In the genomic region with DNA sequence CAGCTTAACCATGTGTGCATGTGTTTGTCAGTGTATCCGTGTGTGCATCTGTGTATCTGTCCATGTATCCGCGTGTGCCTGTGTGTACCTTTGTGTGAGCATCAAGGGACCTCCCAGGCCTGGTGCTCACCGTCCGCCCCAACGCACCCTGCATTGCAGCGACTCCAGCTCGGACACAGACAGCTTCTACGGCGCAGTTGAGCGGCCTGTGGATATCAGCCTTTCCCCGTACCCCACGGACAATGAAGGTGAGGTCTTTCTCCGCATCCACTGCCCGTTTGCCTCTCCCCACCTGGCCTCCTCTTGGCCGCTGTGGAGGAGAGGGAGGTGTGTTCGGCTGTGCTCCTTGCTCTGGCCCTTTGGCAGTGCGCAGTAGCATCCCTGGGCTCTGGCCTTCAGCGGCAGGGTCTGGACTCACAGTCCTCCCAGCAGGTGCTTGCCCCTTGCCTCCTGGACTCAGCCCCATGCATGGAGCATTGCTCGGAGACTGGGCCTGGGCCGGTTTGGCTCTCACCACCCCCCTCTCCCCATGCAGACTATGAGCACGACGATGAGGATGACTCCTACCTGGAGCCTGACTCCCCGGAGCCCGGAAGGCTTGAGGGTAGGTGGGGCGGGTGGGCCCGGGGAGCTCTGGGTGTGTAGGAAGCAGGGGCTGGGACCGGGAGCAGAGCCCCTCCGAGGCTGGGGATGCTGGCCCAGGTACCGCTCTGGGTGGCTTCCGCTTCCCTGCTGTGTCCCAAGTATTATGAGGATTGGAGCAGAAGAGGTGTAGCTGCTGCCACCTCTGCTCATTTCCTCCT, we compare ENCODE assay signal across 27 cellular contexts. TPM values are rescaled to one million over a fixed set of nuclear protein-coding genes. Genes with fewer than 3 reads are reported as not detected.
A peak's percentile ranks its signal among the peaks of the same experiment; 100 is the strongest.
DNase-seq lines count a peak whose midpoint lies in the region; ATAC-seq, FAIRE-seq and TF ChIP-seq lines count a peak whose summit lies in the region.
"Had no signal": no experiment of that assay in that cellular context is flagged by ENCODE, and none has a peak within 500 bp of the region (broad histone marks: within the 10 kb centered on the region; RNA-seq: fewer than 3 reads in every experiment).

No MANE protein-coding gene starts in this region.

- CTCF ChIA-PET in H1 (lab: Charles Lee; ENCODE audit: partially characterized antibody): interaction anchor here (1.3 kb wide), 1 partner anchor 16 kb away, joined by 3 read pairs; no protein-coding TSS in a partner anchor

- H3K4ac ChIP-seq in H1 (replicated peaks; ENCODE audit: insufficient read length, low read depth, low read length) (no peak overlapping the region), H9 (ENCODE audit: low read depth, low read length) (no peak overlapping the region)

- H3K27me3 Mint-ChIP-seq in activated naive CD8-positive, alpha-beta T cell treated with anti-CD3 and anti-CD28 coated beads for 36 hours: no peaks in the 10 kb centered on the region
- no peaks in the 10 kb centered on the region for H3K27me3 Mint-ChIP-seq in activated naive CD8-positive, alpha-beta T cell treated with anti-CD3 and anti-CD28 coated beads, Interleukin-2, amount 50 U/mL, for 24 hours
- H3K27me3 Mint-ChIP-seq in H9 (ENCODE audit: low read depth): no peaks in the 10 kb centered on the region
- H3K27me3 Mint-ChIP-seq: B cell, progenitor cell of endocrine pancreas had no signal

- H2BK20ac ChIP-seq in H1 (ENCODE audit: low read length) (no peak overlapping the region), H9 (ENCODE audit: low read depth, low read length, poor library complexity, severe bottlenecking) (no peak overlapping the region)

- H3K79me1 ChIP-seq in H1 (ENCODE audit: low read depth, low read length): no peaks in the 10 kb centered on the region
- H3K79me1 ChIP-seq in H9 (ENCODE audit: insufficient read depth, low read depth, low read length, poor library complexity, severe bottlenecking): no peaks in the 10 kb centered on the region

- no peak overlapping the region for H3K18ac ChIP-seq in H1 (ENCODE audit: extremely low read depth, low read length)
- no peak overlapping the region for H3K18ac ChIP-seq in H9 (ENCODE audit: insufficient read length, low read depth, low read length)

- no peaks in the 10 kb centered on the region for H3K9me3 ChIP-seq in H1 (ENCODE audit: insufficient read depth in 2 of 2, low read depth in 1 of 2, low read length in 1 of 2)
- H3K9me3 ChIP-seq in H9 (ENCODE audit: control insufficient read depth, low read depth, low read length): no peaks in the 10 kb centered on the region
- H3K9me3 ChIP-seq: A549, breast epithelium, upper lobe of left lung had no signal

- peaks cover 0 to 59% (median 41%) of the 10 kb centered on the region in 4 experiments for H3K36me3 ChIP-seq in H1 (ENCODE audit: control insufficient read depth in 2 of 4, insufficient read depth in 4 of 4, low read length in 3 of 4)

- FAIRE-seq in H1 (lab: Jason Lieb, UNC): no peak
- FAIRE-seq: A549 had no signal

- H2BK5ac ChIP-seq in H1 (ENCODE audit: low read depth, low read length) (peak overlapping the region; percentile 75), H9 (ENCODE audit: insufficient read length, low read length) (no peak overlapping the region)

- no peak overlapping the region for H3K27ac ChIP-seq in H1 (ENCODE audit: low read depth, low read length)
- no peak overlapping the region for H3K27ac ChIP-seq in H9 (ENCODE audit: insufficient read length, low read depth, low read length)
- H3K27ac ChIP-seq: A549, breast epithelium, coronary artery, foreskin keratinocyte, hepatocyte, upper lobe of left lung, VCaP had no signal

- TF ChIP-seq EP300 in H1 (IDR thresholded peaks at IDR 0.05; ENCODE audit: borderline replicate concordance in 1 of 2, low read depth in 2 of 2, low read length in 2 of 2): no peak

- peaks cover 24% of the 10 kb centered on the region for H3K36me3 Mint-ChIP-seq in activated naive CD8-positive, alpha-beta T cell treated with anti-CD3 and anti-CD28 coated beads for 36 hours
- H3K36me3 Mint-ChIP-seq in activated naive CD8-positive, alpha-beta T cell treated with anti-CD3 and anti-CD28 coated beads, Interleukin-2, amount 50 U/mL, for 24 hours (ENCODE audit: low read depth): peaks cover 33% of the 10 kb centered on the region
- H3K36me3 Mint-ChIP-seq in stimulated activated effector memory CD8-positive, alpha-beta T cell treated with anti-CD3 and anti-CD28 coated beads, Interleukin-12 subunit alpha, Interleukin-12 subunit beta, amount 100 ng/mL, for 72 hours: peaks cover 88% of the 10 kb centered on the region
- H3K36me3 Mint-ChIP-seq in H9 (ENCODE audit: insufficient read depth in 1 of 3, low read depth in 3 of 3): peaks cover 29 to 66% (median 49%) of the 10 kb centered on the region in 3 experiments; a peak in 6 of 7 replicates

- no peak overlapping the region for H4K91ac ChIP-seq in H1 (replicated peaks; ENCODE audit: insufficient read length, low read length)
- H4K91ac ChIP-seq in H9 (ENCODE audit: insufficient read length, low read depth, low read length): no peak overlapping the region

- H3K79me2 ChIP-seq in H1 (ENCODE audit: control insufficient read depth in 1 of 2, insufficient read depth in 2 of 2, low read length in 2 of 2): no peaks in the 10 kb centered on the region
- no peaks in the 10 kb centered on the region for H3K79me2 ChIP-seq in H9 (ENCODE audit: insufficient read depth, low read length)
- H3K79me2 ChIP-seq: hepatocyte had no signal

- no peak overlapping the region for H3K4me3 Mint-ChIP-seq in activated naive CD8-positive, alpha-beta T cell treated with anti-CD3 and anti-CD28 coated beads for 36 hours
- H3K4me3 Mint-ChIP-seq in activated naive CD8-positive, alpha-beta T cell treated with anti-CD3 and anti-CD28 coated beads, Interleukin-2, amount 50 U/mL, for 24 hours: no peak overlapping the region
- H3K4me3 Mint-ChIP-seq in stimulated activated effector memory CD8-positive, alpha-beta T cell treated with anti-CD3 and anti-CD28 coated beads, Interleukin-12 subunit alpha, Interleukin-12 subunit beta, amount 100 ng/mL, for 72 hours: no peak overlapping the region
- no peak overlapping the region for H3K4me3 Mint-ChIP-seq in H9
- H3K4me3 Mint-ChIP-seq: B cell; neural crest cell; T-helper 2 cell treated with Interferon-gamma antibody and Interleukin-4, amounts not matched to agents 5 μg/mL and 100 μg/mL, for 36 hours had no signal

- H3K27me3 ChIP-seq in H1 (replicated peaks in 1 of 4; ENCODE audit: control insufficient read depth in 3 of 4, extremely low read depth in 1 of 4, insufficient read depth in 3 of 4, low read length in 3 of 4) (no peaks in the 10 kb centered on the region), H9 (ENCODE audit: insufficient read depth, low read length) (no peaks in the 10 kb centered on the region)
- H3K27me3 ChIP-seq: breast epithelium, foreskin keratinocyte, hepatocyte, upper lobe of left lung had no signal

- H3K27ac Mint-ChIP-seq in activated naive CD8-positive, alpha-beta T cell treated with anti-CD3 and anti-CD28 coated beads for 36 hours: peak overlapping the region; percentile 5
- no peak overlapping the region for H3K27ac Mint-ChIP-seq in activated naive CD8-positive, alpha-beta T cell treated with anti-CD3 and anti-CD28 coated beads, Interleukin-2, amount 50 U/mL, for 24 hours
- H3K27ac Mint-ChIP-seq in stimulated activated effector memory CD8-positive, alpha-beta T cell treated with anti-CD3 and anti-CD28 coated beads, Interleukin-12 subunit alpha, Interleukin-12 subunit beta, amount 100 ng/mL, for 72 hours: peak overlapping the region; percentile 46
- H3K27ac Mint-ChIP-seq in H9: peak overlapping the region in 1 of 3 experiments; percentile 56; a peak in 1 of 7 replicates
- H3K27ac Mint-ChIP-seq: activated T-helper 2 cell treated with anti-CD3 and anti-CD28 coated beads, Interferon-gamma antibody, Interleukin-2, Interleukin-4, amounts not matched to agents 10 μg/mL and 5 μg/mL and 100 μg/mL, durations not matched to agents 14 hours and 24 hours and 36 hours; progenitor cell of endocrine pancreas; T-helper 2 cell treated with Interferon-gamma antibody and Interleukin-4, amounts not matched to agents 5 μg/mL and 100 μg/mL, for 36 hours had no signal

- H3T11ph ChIP-seq in H9 (ENCODE audit: low read length): no peak overlapping the region

- H3K4me3 ChIP-seq in H1 (ENCODE audit: extremely low read depth in 1 of 4, insufficient read depth in 2 of 4, low read depth in 3 of 4, low read length in 4 of 4): no peak overlapping the region
- H3K4me3 ChIP-seq: A549, breast epithelium, coronary artery, hepatocyte, upper lobe of left lung had no signal

- no peak for TF ChIP-seq POLR2A in H1 (IDR thresholded peaks at IDR 0.05; ENCODE audit: control extremely low read depth in 1 of 2, low read depth in 2 of 2, low read length in 2 of 2)

- ATAC-seq in activated naive CD8-positive, alpha-beta T cell treated with anti-CD3 and anti-CD28 coated beads, Interleukin-2, amount 50 U/mL, for 24 hours: no peak
- no peak for ATAC-seq in stimulated activated effector memory CD8-positive, alpha-beta T cell treated with anti-CD3 and anti-CD28 coated beads, Interleukin-12 subunit alpha, Interleukin-12 subunit beta, amount 100 ng/mL, for 72 hours
- no peak for ATAC-seq in HG03196 (IDR thresholded peaks at IDR 0.05; ENCODE audit: unreplicated experiment)
- ATAC-seq: A549, esophagus mucosa, foreskin keratinocyte had no signal

- H3K23me2 ChIP-seq in H1 (ENCODE audit: low read depth, low read length) (no peaks in the 10 kb centered on the region), H9 (ENCODE audit: insufficient read length, low read depth, low read length, poor library complexity, severe bottlenecking) (no peaks in the 10 kb centered on the region)

- H2BK15ac ChIP-seq in H1 (ENCODE audit: low read length): no peak overlapping the region
- no peak overlapping the region for H2BK15ac ChIP-seq in H9 (ENCODE audit: low read depth, low read length)

- H3K23ac ChIP-seq in H1 (ENCODE audit: insufficient read length): no peak overlapping the region
- H3K23ac ChIP-seq in H9 (ENCODE audit: insufficient read length, low read depth, low read length): no peak overlapping the region

- no peak for DNase-seq in activated naive CD8-positive, alpha-beta T cell treated with anti-CD3 and anti-CD28 coated beads for 36 hours
- DNase-seq in activated naive CD8-positive, alpha-beta T cell treated with anti-CD3 and anti-CD28 coated beads, Interleukin-2, amount 50 U/mL, for 24 hours: no peak
- DNase-seq in H1 (ENCODE audit: low read depth in 1 of 2, low spot score in 2 of 2): no peak
- peak; percentile 79 for DNase-seq in mesenteric fat pad (ENCODE audit: low spot score)
- no peak for DNase-seq in stimulated activated effector memory CD8-positive, alpha-beta T cell treated with anti-CD3 and anti-CD28 coated beads, Interleukin-12 subunit alpha, Interleukin-12 subunit beta, amount 100 ng/mL, for 72 hours (ENCODE audit: low spot score in 2 of 2)
- DNase-seq in NCI-H446 (lab: John Stamatoyannopoulos, UW): no peak
- no peak for DNase-seq in H9
- DNase-seq: activated CD4-positive, alpha-beta T cell treated with anti-CD3 and anti-CD28 coated beads, Interleukin-2, amount 50 U/mL, for 48 hours; activated CD8-positive, alpha-beta memory T cell treated with anti-CD3 and anti-CD28 coated beads, Interleukin-2, amount 50 U/mL, for 4 hours; DMS79; foreskin keratinocyte; HCEC 1CT; NCI-H187 treated with DMSO at 0.1 percent for 48 hours; NCI-H526 had no signal

- H2AK5ac ChIP-seq in H1 (ENCODE audit: low read depth, low read length) (peak overlapping the region; percentile 49; the same call in 1 of the 2 replicates), H9 (ENCODE audit: insufficient read length, low read length) (no peak overlapping the region)

- no peak overlapping the region for H2AFZ ChIP-seq in H1 (ENCODE audit: low read length)
- H2AFZ ChIP-seq in H9 (ENCODE audit: low read length): no peak overlapping the region
- H2AFZ ChIP-seq: hepatocyte had no signal

- TF ChIP-seq RAD21 in H1 (IDR thresholded peaks at IDR 0.05 in 1 of 2, conservative IDR thresholded peaks at IDR 0.05 in 1 of 2; ENCODE audit: low read depth in 2 of 2, low read length in 2 of 2): no peak

- peaks cover 0 to 21% of the 10 kb centered on the region in 2 experiments for H4K20me1 ChIP-seq in H1 (replicated peaks in 1 of 2; ENCODE audit: control insufficient read depth in 1 of 2, insufficient read depth in 2 of 2, low read length in 2 of 2)
- peaks cover 6% of the 10 kb centered on the region for H4K20me1 ChIP-seq in H9 (ENCODE audit: control insufficient read depth, insufficient read depth, insufficient read length)

- H2BK12ac ChIP-seq in H1 (ENCODE audit: low read depth, low read length) (no peak overlapping the region), H9 (ENCODE audit: insufficient read length, low read depth, low read length) (no peak overlapping the region)

- H3K14ac ChIP-seq in H1 (ENCODE audit: insufficient read length) (no peak overlapping the region), H9 (ENCODE audit: insufficient read depth, low read length) (no peak overlapping the region)

- no peak overlapping the region for H3K9ac ChIP-seq in H1 (replicated peaks in 1 of 4; ENCODE audit: extremely low read depth in 1 of 4, low read depth in 3 of 4, low read length in 3 of 4)
- no peak overlapping the region for H3K9ac ChIP-seq in H9 (ENCODE audit: extremely low read depth, insufficient read length, low read length)

- no peaks in the 10 kb centered on the region for H3K4me1 Mint-ChIP-seq in activated naive CD8-positive, alpha-beta T cell treated with anti-CD3 and anti-CD28 coated beads for 36 hours
- H3K4me1 Mint-ChIP-seq in activated naive CD8-positive, alpha-beta T cell treated with anti-CD3 and anti-CD28 coated beads, Interleukin-2, amount 50 U/mL, for 24 hours: peaks cover 4% of the 10 kb centered on the region
- peaks cover 41% of the 10 kb centered on the region for H3K4me1 Mint-ChIP-seq in stimulated activated effector memory CD8-positive, alpha-beta T cell treated with anti-CD3 and anti-CD28 coated beads, Interleukin-12 subunit alpha, Interleukin-12 subunit beta, amount 100 ng/mL, for 72 hours
- H3K4me1 Mint-ChIP-seq in H9: no peaks in the 10 kb centered on the region

- no peak overlapping the region for H3K56ac ChIP-seq in H1 (replicated peaks; ENCODE audit: insufficient read length, low read depth, low read length)
- H3K56ac ChIP-seq in H9 (ENCODE audit: insufficient read length, low read depth, low read length): no peak overlapping the region

- H4K8ac ChIP-seq in H1 (ENCODE audit: extremely low read depth, insufficient read depth, low read length) (no peak overlapping the region), H9 (replicated peaks; ENCODE audit: insufficient read length, low read depth, low read length) (no peak overlapping the region)

- TF ChIP-seq CTCF in H1 (IDR thresholded peaks at IDR 0.05; ENCODE audit: control extremely low read depth in 1 of 3, insufficient read depth in 1 of 3, low read depth in 1 of 3, low read length in 3 of 3) (no peak), H9 (conservative IDR thresholded peaks at IDR 0.05) (no peak)

- H4K5ac ChIP-seq in H1 (ENCODE audit: insufficient read length, low read depth, low read length) (no peak overlapping the region), H9 (ENCODE audit: insufficient read length, low read depth, low read length) (no peak overlapping the region)

- no peak overlapping the region for H3K4me2 ChIP-seq in H1 (ENCODE audit: insufficient read depth in 1 of 2, low read depth in 2 of 2, low read length in 2 of 2)
- H3K4me2 ChIP-seq in H9 (ENCODE audit: insufficient read depth, insufficient read length, low read length): no peak overlapping the region
- H3K4me2 ChIP-seq: A549, hepatocyte had no signal

- no peaks in the 10 kb centered on the region for H3K4me1 ChIP-seq in H1 (replicated peaks in 1 of 4; ENCODE audit: control insufficient read depth in 3 of 4, insufficient read depth in 4 of 4, low read length in 3 of 4)
- H3K4me1 ChIP-seq in H9 (ENCODE audit: insufficient read depth, low read length): no peaks in the 10 kb centered on the region
- H3K4me1 ChIP-seq: A549, breast epithelium, foreskin keratinocyte, upper lobe of left lung had no signal

- 92% methylated on average over 25 of the region's 31 CpGs; no CpG with 5 or more reads in 1 of the 2 experiments for WGBS in H1 (ENCODE audit: extremely low coverage in 1 of 2, insufficient coverage in 1 of 2, insufficient read length in 1 of 2, insufficient replicate concordance in 2 of 2, low coverage in 1 of 2, low lambda C conversion rate in 2 of 2, missing lambda C conversion rate in 1 of 2), 2 experiments
- no CpG with 5 or more reads among the region's 31 CpGs for WGBS in H9 (ENCODE audit: extremely low coverage, insufficient read length, low lambda C conversion rate)

- POLR2A ChIA-PET in H1 (lab: Charles Lee; ENCODE audit: partially characterized antibody): interaction anchor here (0.9 to 1.2 kb wide), 2 partner anchors 9 to 13 kb away, joined by 3 read pairs; no protein-coding TSS in a partner anchor

- H3K9me3 Mint-ChIP-seq in activated naive CD8-positive, alpha-beta T cell treated with anti-CD3 and anti-CD28 coated beads for 36 hours: no peaks in the 10 kb centered on the region
- H3K9me3 Mint-ChIP-seq in activated naive CD8-positive, alpha-beta T cell treated with anti-CD3 and anti-CD28 coated beads, Interleukin-2, amount 50 U/mL, for 24 hours: no peaks in the 10 kb centered on the region
- H3K9me3 Mint-ChIP-seq in stimulated activated effector memory CD8-positive, alpha-beta T cell treated with anti-CD3 and anti-CD28 coated beads, Interleukin-12 subunit alpha, Interleukin-12 subunit beta, amount 100 ng/mL, for 72 hours: no peaks in the 10 kb centered on the region
- H3K9me3 Mint-ChIP-seq in H9: no peaks in the 10 kb centered on the region; a peak in 2 of 5 replicates
- H3K9me3 Mint-ChIP-seq: activated T-helper 2 cell treated with anti-CD3 and anti-CD28 coated beads, Interferon-gamma antibody, Interleukin-2, Interleukin-4, amounts not matched to agents 10 μg/mL and 5 μg/mL and 100 μg/mL, durations not matched to agents 14 hours and 24 hours and 36 hours; neural crest cell; T-helper 2 cell treated with Interferon-gamma antibody and Interleukin-4, amounts not matched to agents 5 μg/mL and 100 μg/mL, for 36 hours had no signal

- H2BK120ac ChIP-seq in H1 (replicated peaks; ENCODE audit: low read depth, low read length) (no peak overlapping the region), H9 (ENCODE audit: low read depth, low read length, poor library complexity, severe bottlenecking) (no peak overlapping the region)

RNA-seq across cellular contexts. Expression of gene ADD1, which starts 16.4 kb away (rescaled TPM):
- 100 to 1,000 TPM; 136 TPM for total RNA-seq in activated naive CD8-positive, alpha-beta T cell treated with anti-CD3 and anti-CD28 coated beads for 36 hours
- total RNA-seq in H1 (2021; fragmentation: NEBNext Ultra II Directional; extraction: Animal tissue kit (Norgen Biotek cat#: 25700)): 132 and 143 TPM in 2 replicates
- polyA plus RNA-seq in H1 (2011; rRNA removed): 113 and 219 TPM in 2 replicates
- polyA plus RNA-seq in H1 (2011; cell fraction: cytosol; rRNA removed): 94.0 TPM
- 253 TPM for polyA plus RNA-seq in H1 (2011; cell fraction: nucleus; rRNA removed)
- polyA plus RNA-seq in H1 (2012, experiment 1 of 2): 98.4 to 131 TPM (median 126 TPM) in 4 replicates
- 79.3 TPM for polyA plus RNA-seq in H1 (2012, experiment 2 of 2)
- polyA plus RNA-seq in H1 (2013, experiment 1 of 2): 150 TPM
- 143 TPM for polyA plus RNA-seq in H1 (2013, experiment 2 of 2)
- 76.5 and 77.9 TPM in 2 replicates for polyA minus RNA-seq in H1 (2011; rRNA and poly(A)+ RNA removed)
- 51.5 TPM for polyA minus RNA-seq in H1 (2011; cell fraction: cytosol; rRNA and poly(A)+ RNA removed)
- 72.5 TPM for polyA minus RNA-seq in H1 (2011; cell fraction: nucleus; rRNA and poly(A)+ RNA removed)
- total RNA-seq in mesenteric fat pad: 272 TPM
- total RNA-seq in H9 (2021): 163 and 166 TPM in 2 replicates

RNA-seq across cellular contexts. Expression of gene SH3BP2, which starts 34.4 kb away (rescaled TPM):
- total RNA-seq in activated naive CD8-positive, alpha-beta T cell treated with anti-CD3 and anti-CD28 coated beads for 36 hours: 10 to 100 TPM; 72.2 to 74.1 TPM
- 31.4 and 32.4 TPM in 2 replicates for total RNA-seq in H1 (2021; fragmentation: NEBNext Ultra II Directional; extraction: Animal tissue kit (Norgen Biotek cat#: 25700))
- 27.4 and 45.8 TPM in 2 replicates for polyA plus RNA-seq in H1 (2011; rRNA removed)
- polyA plus RNA-seq in H1 (2011; cell fraction: cytosol; rRNA removed): 29.6 TPM
- 119 TPM for polyA plus RNA-seq in H1 (2011; cell fraction: nucleus; rRNA removed)
- polyA plus RNA-seq in H1 (2012, experiment 1 of 2): 18.2 to 28.4 TPM (median 24.8 TPM) in 4 replicates
- polyA plus RNA-seq in H1 (2012, experiment 2 of 2): 13.6 TPM
- polyA plus RNA-seq in H1 (2013, experiment 1 of 2): 19.6 TPM
- 18.1 TPM for polyA plus RNA-seq in H1 (2013, experiment 2 of 2)
- 52.4 and 64.8 TPM in 2 replicates for polyA minus RNA-seq in H1 (2011; rRNA and poly(A)+ RNA removed)
- polyA minus RNA-seq in H1 (2011; cell fraction: cytosol; rRNA and poly(A)+ RNA removed): 25.8 TPM
- 51.1 TPM for polyA minus RNA-seq in H1 (2011; cell fraction: nucleus; rRNA and poly(A)+ RNA removed)
- total RNA-seq in mesenteric fat pad (63.9 TPM), H9 (2021) (34.1 and 37.6 TPM in 2 replicates)
